ENCODE assay signal across 8 cellular contexts in the genomic region with DNA sequence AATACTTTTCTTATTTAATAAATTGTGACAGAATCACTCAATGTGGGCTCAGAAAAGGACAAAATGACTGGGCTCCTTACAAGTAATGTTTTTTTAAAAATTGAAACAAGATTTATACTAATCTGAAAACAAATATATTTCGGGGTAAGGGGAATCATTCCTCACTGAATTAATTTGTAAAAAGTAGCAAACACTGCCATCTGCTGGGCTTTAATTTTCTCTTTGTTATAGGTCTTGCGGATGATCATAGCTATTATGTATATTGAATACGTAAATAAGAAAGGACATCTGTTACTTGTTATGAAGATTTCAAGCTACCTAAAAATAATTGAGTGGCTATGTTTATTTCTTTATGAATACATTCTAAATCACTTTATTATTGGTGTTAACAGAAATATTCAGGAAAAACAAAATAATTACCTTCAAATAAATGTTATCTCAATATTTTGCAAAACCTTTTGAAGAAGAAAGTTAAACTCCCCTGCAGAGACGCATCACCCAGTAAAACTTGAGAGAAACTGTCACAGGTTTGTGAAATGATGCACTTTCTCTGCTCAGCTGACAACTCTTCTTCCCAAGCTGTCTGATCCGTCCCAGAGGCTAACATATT. TPM values are rescaled to one million over a fixed set of nuclear protein-coding genes. Genes with fewer than 3 reads are reported as not detected.
A peak's percentile ranks its signal among the peaks of the same experiment; 100 is the strongest.
DNase-seq lines count a peak whose midpoint lies in the region; ATAC-seq and TF ChIP-seq lines count a peak whose summit lies in the region.

No MANE protein-coding gene starts in this region.

- H3K79me2 ChIP-seq in fibroblast of lung (ENCODE audit: control insufficient read depth, insufficient read depth, low read length) (no peaks in the 10 kb centered on the region), osteoblast (ENCODE audit: insufficient read depth, low read length) (no peaks in the 10 kb centered on the region)

- peak overlapping the region; percentile 66 for H3K27ac Mint-ChIP-seq in activated T-cell treated with anti-CD3 and anti-CD28 coated beads, Interleukin-2, amount 50 U/mL, for 24 hours

- H3K27me3 ChIP-seq in fibroblast of lung (ENCODE audit: control insufficient read depth, insufficient read depth, low read length) = no peaks in the 10 kb centered on the region
- no peaks in the 10 kb centered on the region for H3K27me3 ChIP-seq in osteoblast (ENCODE audit: insufficient read depth, low read length)

- no peak overlapping the region for H3K9ac ChIP-seq in fibroblast of lung (ENCODE audit: insufficient read depth, low read length)

- H3K27me3 Mint-ChIP-seq in activated T-cell treated with anti-CD3 and anti-CD28 coated beads, Interleukin-2, amount 50 U/mL, for 24 hours = peaks cover 37% of the 10 kb centered on the region

- TF ChIP-seq CTCF in fibroblast of lung (conservative IDR thresholded peaks at IDR 0.05 in 1 of 2, IDR thresholded peaks at IDR 0.05 in 1 of 2; ENCODE audit: low read depth in 1 of 2, low read length in 2 of 2) (peak in 1 of 2 donors; percentile 39), osteoblast (IDR thresholded peaks at IDR 0.05; ENCODE audit: extremely low read depth, low read depth, low read length) (peak; percentile 51)

- peak overlapping the region in 2 of 4 experiments; percentile 31 to 41 for H3K4me3 ChIP-seq in fibroblast of lung (replicated peaks in 1 of 4; ENCODE audit: control extremely low read depth in 1 of 4, insufficient read depth in 1 of 4, low read depth in 3 of 4, low read length in 4 of 4)
- H3K4me3 ChIP-seq in osteoblast (ENCODE audit: insufficient read depth, low read length) = peak overlapping the region; percentile 46

- no peaks in the 10 kb centered on the region for H3K9me3 Mint-ChIP-seq in activated T-cell treated with anti-CD3 and anti-CD28 coated beads, Interleukin-2, amount 50 U/mL, for 24 hours

- H3K27ac ChIP-seq in fibroblast of lung (ENCODE audit: insufficient read depth, low read length) (peak overlapping the region; percentile 48), osteoblast (ENCODE audit: low read depth, low read length) (peak overlapping the region; percentile 66)

- no peak overlapping the region for H3K4me3 Mint-ChIP-seq in activated T-cell treated with anti-CD3 and anti-CD28 coated beads, Interleukin-2, amount 50 U/mL, for 24 hours

- peaks cover 4% of the 10 kb centered on the region for H3K4me1 ChIP-seq in fibroblast of lung (ENCODE audit: control insufficient read depth, extremely low read depth, insufficient read depth, low read length)
- peaks cover 7% of the 10 kb centered on the region for H3K4me1 ChIP-seq in osteoblast (ENCODE audit: insufficient read depth, low read length)

- H2AFZ ChIP-seq in fibroblast of lung (ENCODE audit: low read length) (no peak overlapping the region), osteoblast (ENCODE audit: low read length) (peak overlapping the region; percentile 45)

- peak overlapping the region; percentile 63 for H3K4me2 ChIP-seq in fibroblast of lung (ENCODE audit: extremely low read depth, insufficient read depth, low read length)
- peak overlapping the region; percentile 80 for H3K4me2 ChIP-seq in osteoblast (ENCODE audit: insufficient read depth, low read length)

- peaks cover 13% of the 10 kb centered on the region for H3K4me1 Mint-ChIP-seq in activated T-cell treated with anti-CD3 and anti-CD28 coated beads, Interleukin-2, amount 50 U/mL, for 24 hours (ENCODE audit: low read depth)

- H3K36me3 Mint-ChIP-seq in activated T-cell treated with anti-CD3 and anti-CD28 coated beads, Interleukin-2, amount 50 U/mL, for 24 hours (ENCODE audit: low read depth) = no peaks in the 10 kb centered on the region

- H4K20me1 ChIP-seq in fibroblast of lung (ENCODE audit: control insufficient read depth, extremely low read depth, insufficient read depth, low read length) (no peaks in the 10 kb centered on the region), osteoblast (ENCODE audit: insufficient read depth, low read length) (no peaks in the 10 kb centered on the region)

- ATAC-seq in GM18870 (IDR thresholded peaks at IDR 0.05; ENCODE audit: unreplicated experiment) = no peak

- H3K36me3 ChIP-seq in fibroblast of lung (ENCODE audit: control insufficient read depth, insufficient read depth, low read length) (no peaks in the 10 kb centered on the region), osteoblast (ENCODE audit: insufficient read depth, low read length) (no peaks in the 10 kb centered on the region)

- H3K9me3 ChIP-seq in fibroblast of lung (ENCODE audit: control insufficient read depth, insufficient read depth, low read depth, low read length) = no peaks in the 10 kb centered on the region
- no peaks in the 10 kb centered on the region for H3K9me3 ChIP-seq in osteoblast (ENCODE audit: low read depth, low read length)

- no peak for DNase-seq in activated T-cell treated with anti-CD3 and anti-CD28 coated beads, Interleukin-2, amount 50 U/mL, for 24 hours
- no peak for DNase-seq in activated T-cell treated with anti-CD3 and anti-CD28 coated beads for 4 hours
- peak; percentile 63 for DNase-seq in NCI-H128 (lab: John Stamatoyannopoulos, UW; ENCODE audit: unreplicated experiment)
- peak; percentile 56 for DNase-seq in SW480 (ENCODE audit: low spot score)
- peak; percentile 54 to 86 for DNase-seq in fibroblast of lung (ENCODE audit: low read depth in 2 of 2)
- peak; percentile 70 for DNase-seq in osteoblast (ENCODE audit: insufficient read length, low spot score, missing footprints)
- DNase-seq in stimulated activated CD4-positive, alpha-beta T cell treated with anti-CD3 and anti-CD28 coated beads, Interleukin-2, amount 100 ng/mL, for 48 hours = no peak

RNA-seq across cellular contexts. Expression of a gene that starts 17.8 kb away (rescaled TPM):
- 4.4 and 7.6 TPM in 2 replicates for total RNA-seq in fibroblast of lung
- 3.5 and 8.1 TPM in 2 replicates for polyA plus RNA-seq in fibroblast of lung
- 2.4 and 4.6 TPM in 2 replicates for polyA plus RNA-seq in fibroblast of lung (2012)
- 3.4 and 4.8 TPM in 2 replicates for polyA minus RNA-seq in fibroblast of lung (ENCODE audit: low replicate concordance)
- total RNA-seq in osteoblast = 5.4 and 7.1 TPM in 2 replicates

Comparison
In these comparisons a context has a peak if more than half of its experiments do, and no peak if none do; other contexts are left out.
1. DNase-seq: peak in NCI-H128 (single experiment), SW480 (single experiment), fibroblast of lung (2 of 2) and osteoblast (single experiment); none in activated T-cell treated with anti-CD3 and anti-CD28 coated beads, Interleukin-2, amount 50 U/mL, for 24 hours (single experiment), activated T-cell treated with anti-CD3 and anti-CD28 coated beads for 4 hours (single experiment) and stimulated activated CD4-positive, alpha-beta T cell treated with anti-CD3 and anti-CD28 coated beads, Interleukin-2, amount 100 ng/mL, for 48 hours (0 of 2).